14 cellular contexts compared by ENCODE assay signal in genomic region chr1:105865546-105865945, GRCh38.
"Had no signal": no experiment of that assay in that cellular context is flagged by ENCODE, and none has a peak within 500 bp of the region (broad histone marks: within the 10 kb centered on the region; RNA-seq: fewer than 3 reads in every experiment).

No MANE protein-coding gene starts in this region.

- H3K4me3 ChIP-seq: heart left ventricle, left ventricle myocardium inferior, stomach, thoracic aorta had no signal

- DNase-seq: activated CD4-positive, alpha-beta T cell treated with anti-CD3 and anti-CD28 coated beads, Interleukin-2, amount 50 U/mL, for 4 hours; activated CD4-positive, CD25-positive, alpha-beta regulatory T cell treated with anti-CD3 and anti-CD28 coated beads, Interleukin-2, amount 50 U/mL, for 72 hours; activated effector memory CD4-positive, alpha-beta T cell treated with anti-CD3 and anti-CD28 coated beads, Interleukin-2, amount 50 U/mL, for 16 hours; activated T-cell treated with anti-CD3 and anti-CD28 coated beads, Interleukin-2, amount 50 U/mL, for 4 hours; foreskin melanocyte; heart left ventricle; left ventricle myocardium inferior; mesenchymal stem cell; stimulated activated CD4-positive, alpha-beta T cell treated with anti-CD3 and anti-CD28 coated beads, Interleukin-4, amount 100 ng/mL, for 1 hour; stomach had no signal

- H3K9me3 Mint-ChIP-seq: nephron had no signal

- H3K4me1 Mint-ChIP-seq: nephron had no signal

- H3K36me3 ChIP-seq: heart left ventricle, left ventricle myocardium inferior, stomach, thoracic aorta had no signal

- FAIRE-seq: islet of Langerhans had no signal

- H3K27ac Mint-ChIP-seq: activated naive CD4-positive, alpha-beta T cell treated with anti-CD3 and anti-CD28 coated beads, Interleukin-2, amount 50 U/mL, for 72 hours; nephron had no signal

- H3K36me3 Mint-ChIP-seq: activated naive CD4-positive, alpha-beta T cell treated with anti-CD3 and anti-CD28 coated beads, Interleukin-2, amount 50 U/mL, for 72 hours had no signal

- H3K27me3 ChIP-seq: heart left ventricle, stomach had no signal

- H3K27ac ChIP-seq: heart left ventricle, left ventricle myocardium inferior, stomach, thoracic aorta had no signal

- H3K9me3 ChIP-seq: heart left ventricle, stomach, thoracic aorta had no signal

- H3K4me3 Mint-ChIP-seq: activated T-cell treated with anti-CD3 and anti-CD28 coated beads, Interleukin-2, amount 50 U/mL, for 4 hours; nephron had no signal

- H3K4me1 ChIP-seq: heart left ventricle, left ventricle myocardium inferior, stomach had no signal
